In genomic region chr18:58375051-58375450, GRCh38 we compare ENCODE assay signal across 19 cellular contexts.
"Had no signal": no experiment of that assay in that cellular context is flagged by ENCODE, and none has a peak within 500 bp of the region (broad histone marks: within the 10 kb centered on the region; RNA-seq: fewer than 3 reads in every experiment).

No MANE protein-coding gene starts in this region.

- H3K4me1 ChIP-seq: parathyroid adenoma, upper lobe of left lung had no signal

- H3K9me3 ChIP-seq: heart left ventricle, sigmoid colon, thyroid gland, upper lobe of left lung had no signal

- H3K27ac ChIP-seq: dorsolateral prefrontal cortex, epithelial cell of prostate, heart left ventricle, parathyroid adenoma, sigmoid colon, skin epidermis, thyroid gland, upper lobe of left lung had no signal

- H3K36me3 ChIP-seq: thyroid gland had no signal

- H3K4me1 Mint-ChIP-seq: central memory CD8-positive, alpha-beta T cell had no signal

- ATAC-seq: heart left ventricle; left lobe of liver; naive thymus-derived CD4-positive, alpha-beta T cell had no signal

- H3K27me3 ChIP-seq: dorsolateral prefrontal cortex, heart left ventricle, sigmoid colon, thyroid gland, upper lobe of left lung had no signal

- H3K27me3 Mint-ChIP-seq: naive thymus-derived CD4-positive, alpha-beta T cell had no signal

- H3K9me3 Mint-ChIP-seq: central memory CD8-positive, alpha-beta T cell; naive thymus-derived CD4-positive, alpha-beta T cell had no signal

- DNase-seq: cortex of kidney; dorsolateral prefrontal cortex; effector CD8-positive, alpha-beta T cell; foreskin melanocyte; heart left ventricle; hippocampal formation; mammary epithelial cell; naive thymus-derived CD4-positive, alpha-beta T cell; sigmoid colon; stimulated activated CD4-positive, alpha-beta T cell treated with anti-CD3 and anti-CD28 coated beads, Interleukin-2, amount 100 ng/mL, for 24 hours; stimulated activated CD4-positive, alpha-beta T cell treated with anti-CD3 and anti-CD28 coated beads, Interleukin-4, amount 100 ng/mL, for 4 hours; stimulated activated naive CD4-positive, alpha-beta T cell treated with Interleukin-2 at 50 U/mL for 16 hours; thyroid gland; upper lobe of left lung had no signal

- H3K4me3 ChIP-seq: dorsolateral prefrontal cortex, heart left ventricle, sigmoid colon, skin epidermis, thyroid gland, upper lobe of left lung had no signal

- H3K4me3 Mint-ChIP-seq: central memory CD8-positive, alpha-beta T cell; naive thymus-derived CD4-positive, alpha-beta T cell had no signal
